ENCODE assay signal across 18 cellular contexts in genomic region chr21:45328198-45329087, GRCh38. TPM values are rescaled to one million over a fixed set of nuclear protein-coding genes. Genes with fewer than 3 reads are reported as not detected.
DNase-seq lines count a peak whose midpoint lies in the region; ATAC-seq and TF ChIP-seq lines count a peak whose summit lies in the region.
"Had no signal": no experiment of that assay in that cellular context is flagged by ENCODE, and none has a peak within 500 bp of the region (broad histone marks: within the 10 kb centered on the region; RNA-seq: fewer than 3 reads in every experiment).

No MANE protein-coding gene starts in this region.

- TF ChIP-seq POLR2A in sigmoid colon (IDR thresholded peaks at IDR 0.05), result no peak

- DNase-seq in H7, result peak; percentile 62
- DNase-seq in RWPE2 (ENCODE audit: low spot score), result peak; percentile 57
- DNase-seq in left lung, result peak in 1 of 2 donors; percentile 79
- DNase-seq in sigmoid colon, result peak; percentile 66
- no peak for DNase-seq in NCI-H774 (lab: John Stamatoyannopoulos, UW)
- no peak for DNase-seq in SK-N-DZ (ENCODE audit: low spot score)
- no peak for DNase-seq in NCI-H2081 treated with DMSO at 0.1 percent for 48 hours (lab: John Stamatoyannopoulos, UW)
- DNase-seq: activated CD4-positive, CD25-positive, alpha-beta regulatory T cell; HCEC 1CT; MG63; NCI-H2029 treated with DMSO at 0.1 percent for 48 hours; NCI-H69; stimulated activated CD4-positive, alpha-beta T cell treated with anti-CD3 and anti-CD28 coated beads, Interleukin-4, amount 100 ng/mL, for 4 hours had no signal

- H3K4me1 ChIP-seq in RWPE2 (ENCODE audit: insufficient read depth, poor library complexity, severe bottlenecking) (peaks cover 20% of the 10 kb centered on the region), left lung (peaks cover 8 to 10% of the 10 kb centered on the region in 2 donors), sigmoid colon (peaks cover 0 to 31% (median 24%) of the 10 kb centered on the region in 4 donors)
- H3K4me1 ChIP-seq: adrenal gland had no signal

- H3K27me3 ChIP-seq in H7 (ENCODE audit: control insufficient read depth, insufficient read depth, low read length) (no peaks in the 10 kb centered on the region), RWPE2 (ENCODE audit: insufficient read depth, poor library complexity, severe bottlenecking) (no peaks in the 10 kb centered on the region), left lung (no peaks in the 10 kb centered on the region), sigmoid colon (no peaks in the 10 kb centered on the region)
- H3K27me3 ChIP-seq: adrenal gland, MG63 had no signal

- H3K27ac ChIP-seq in RWPE2 (ENCODE audit: poor library complexity, severe bottlenecking) (no peak overlapping the region), left lung (no peak overlapping the region), sigmoid colon (peak overlapping the region in 2 of 4 donors; percentile 75 to 80)
- H3K27ac ChIP-seq: adrenal gland; BLaER1 treated with 17β-estradiol and CSF1 and Interleukin-3, amounts not matched to agents 10 nM and 100 nM; skin epidermis had no signal

- intact Hi-C loops in left lung (cut with DNase I), result no loop called here
- intact Hi-C loops in sigmoid colon (cut with DNase I), result no loop called here

- 82 to 87% methylated on average over 43 of the region's 43 CpGs for WGBS in sigmoid colon, 2 donors

- no peak for TF ChIP-seq EP300 in sigmoid colon (IDR thresholded peaks at IDR 0.05)

- no peaks in the 10 kb centered on the region for H3K36me3 ChIP-seq in H7 (replicated peaks; ENCODE audit: control insufficient read depth, insufficient read depth, low read length)
- H3K36me3 ChIP-seq in RWPE2 (ENCODE audit: low read depth), result no peaks in the 10 kb centered on the region
- no peaks in the 10 kb centered on the region for H3K36me3 ChIP-seq in left lung
- no peaks in the 10 kb centered on the region for H3K36me3 ChIP-seq in sigmoid colon
- H3K36me3 ChIP-seq: adrenal gland; BLaER1 treated with 17β-estradiol and CSF1 and Interleukin-3, amounts not matched to agents 10 nM and 100 nM; MG63 had no signal

- ATAC-seq in RWPE2 (ENCODE audit: low read depth), result no peak
- ATAC-seq in left lung, result peak; percentile 10
- no peak for ATAC-seq in GM21360 (IDR thresholded peaks at IDR 0.05; ENCODE audit: unreplicated experiment)
- ATAC-seq: activated T-helper 17 cell treated with anti-CD3 and anti-CD28 coated beads, Interleukin-2, amount 50 U/mL, for 72 hours had no signal

- H3K4me3 ChIP-seq in H7 (ENCODE audit: insufficient read depth, low read depth, low read length) (no peak overlapping the region), RWPE2 (ENCODE audit: severe bottlenecking) (no peak overlapping the region), left lung (no peak overlapping the region), sigmoid colon (no peak overlapping the region)
- H3K4me3 ChIP-seq: adrenal gland; BLaER1 treated with 17β-estradiol and CSF1 and Interleukin-3, amounts not matched to agents 10 nM and 100 nM; MG63; skin epidermis had no signal

- no peaks in the 10 kb centered on the region for H3K9me3 ChIP-seq in RWPE2 (ENCODE audit: severe bottlenecking)
- H3K9me3 ChIP-seq in left lung, result no peaks in the 10 kb centered on the region
- H3K9me3 ChIP-seq in sigmoid colon, result no peaks in the 10 kb centered on the region
- H3K9me3 ChIP-seq: adrenal gland; BLaER1 treated with 17β-estradiol and CSF1 and Interleukin-3, amounts not matched to agents 10 nM and 100 nM; MG63 had no signal

- TF ChIP-seq CTCF in RWPE2 (IDR thresholded peaks at IDR 0.05; ENCODE audit: poor library complexity, severe bottlenecking) (no peak), left lung (IDR thresholded peaks at IDR 0.05) (no peak), sigmoid colon (IDR thresholded peaks at IDR 0.05) (no peak)

RNA-seq across cellular contexts. Expression of gene POFUT2, which starts 40.7 kb away (rescaled TPM):
- 25.4 and 26.9 TPM in 2 replicates for total RNA-seq in H7 (2014; rRNA removed; shearing (Covaris generic))
- total RNA-seq in left lung, result 10 to 100 TPM; 31.6 to 35.1 TPM
- total RNA-seq in sigmoid colon, result 10 to 100 TPM; 13.0 to 31.3 (median 20.9) TPM
- 10 to 100 TPM in 1 of 3 donors, 1 to 10 TPM in 2; 2.5 to 21.6 (median 3.0) TPM for polyA plus RNA-seq in sigmoid colon
- 13.5 and 16.8 TPM in 2 replicates for polyA plus RNA-seq in SK-N-DZ (2014; cell fraction: cytosol; rRNA removed)
- 68.2 and 72.8 TPM in 2 replicates for polyA plus RNA-seq in SK-N-DZ (2014; cell fraction: nucleus; rRNA removed)

Comparison
In these comparisons a context has a peak if more than half of its experiments do, and no peak if none do; other contexts are left out.
1. DNase-seq: peak in H7 (single experiment), RWPE2 (single experiment) and sigmoid colon (single experiment); none in NCI-H774 (single experiment), SK-N-DZ (single experiment) and NCI-H2081 treated with DMSO at 0.1 percent for 48 hours (single experiment).